Comparison of ENCODE assay signal across 8 cellular contexts in genomic region chr16:87806608-87807546, GRCh38. TPM values are rescaled to one million over a fixed set of nuclear protein-coding genes. Genes with fewer than 3 reads are reported as not detected.
A peak's percentile ranks its signal among the peaks of the same experiment; 100 is the strongest.
DNase-seq lines count a peak whose midpoint lies in the region; ATAC-seq lines count a peak whose summit lies in the region.

No MANE protein-coding gene starts in this region.

- peak overlapping the region; percentile 15; the same call in 1 of the 2 replicates for H3K4me3 ChIP-seq in SK-N-MC

- H3K27ac ChIP-seq in SK-N-MC = peak overlapping the region; percentile 80

- H3K36me3 ChIP-seq in SK-N-MC (ENCODE audit: insufficient read depth, low read length) = no peaks in the 10 kb centered on the region

- DNase-seq in Daoy (ENCODE audit: low read depth) (peak; percentile 85), NAMALWA (ENCODE audit: low spot score) (peak; percentile 97), SK-N-MC (ENCODE audit: low read depth, low spot score) (peak; percentile 16), anterior cingulate cortex (lab: John Stamatoyannopoulos, UW) (peak in 39 of 58 donors; percentile 8 to 67 (median 31)), iPS-NIHi11 (ENCODE audit: low spot score) (peak; percentile 58)
- peak; percentile 46 for DNase-seq in stimulated activated CD4-positive, alpha-beta T cell treated with anti-CD3 and anti-CD28 coated beads, Interleukin-12 subunit alpha, Interleukin-12 subunit beta, amount 100 ng/mL, for 4 hours

- peak overlapping the region; percentile 53 for H3K9ac ChIP-seq in SK-N-MC (ENCODE audit: insufficient read length)

- no peak for ATAC-seq in GM18861 (IDR thresholded peaks at IDR 0.05; ENCODE audit: unreplicated experiment)
- ATAC-seq in GM21367 (IDR thresholded peaks at IDR 0.05; ENCODE audit: unreplicated experiment) = no peak

- no peaks in the 10 kb centered on the region for H3K9me3 ChIP-seq in SK-N-MC (ENCODE audit: low read depth, low read length)

RNA-seq across cellular contexts. Expression of gene KLHDC4, which starts 41.1 kb away (rescaled TPM):
- 11.6 and 23.7 TPM in 2 replicates for total RNA-seq in Daoy (2014; rRNA removed; shearing (Covaris generic))

Comparison
In these comparisons a context has a peak if more than half of its experiments do, and no peak if none do; other contexts are left out.
1. DNase-seq: peak in every context shown above with its lines; median percentile 97 in NAMALWA; 85 in Daoy; 58 in iPS-NIHi11; 46 in stimulated activated CD4-positive, alpha-beta T cell treated with anti-CD3 and anti-CD28 coated beads, Interleukin-12 subunit alpha, Interleukin-12 subunit beta, amount 100 ng/mL, for 4 hours; 31 in anterior cingulate cortex; 16 in SK-N-MC.